Comparison of ENCODE assay signal across 17 cellular contexts in the genomic region with DNA sequence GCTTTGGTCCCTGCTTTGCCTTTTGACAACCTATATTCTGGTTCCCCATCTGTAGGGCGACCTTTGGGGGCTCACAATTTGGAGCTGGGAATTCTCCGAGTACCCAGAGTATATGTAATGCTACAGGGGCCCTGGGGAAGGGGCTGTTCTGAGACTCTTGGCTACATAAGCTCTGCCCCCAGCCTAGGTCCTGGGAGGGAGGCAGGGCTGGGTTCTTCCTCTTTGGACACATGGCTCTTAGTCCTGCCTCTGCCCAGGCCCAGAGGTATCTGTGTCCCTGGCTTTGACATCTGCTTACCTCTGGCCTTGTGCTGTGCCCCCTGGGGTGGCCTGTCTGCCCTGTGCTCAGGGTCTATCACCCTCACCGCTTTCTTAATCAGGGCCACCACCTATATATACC.
A peak's percentile ranks its signal among the peaks of the same experiment; 100 is the strongest.
DNase-seq lines count a peak whose midpoint lies in the region; ATAC-seq and TF ChIP-seq lines count a peak whose summit lies in the region.
"Had no signal": no experiment of that assay in that cellular context is flagged by ENCODE, and none has a peak within 500 bp of the region (broad histone marks: within the 10 kb centered on the region; RNA-seq: fewer than 3 reads in every experiment).

No MANE protein-coding gene starts in this region.

- intact Hi-C loops in left lung (cut with DNase I), result no loop called here
- intact Hi-C loops in tibial artery (cut with DNase I; ENCODE audit: low total_unique reads), result no loop called here

- peak; percentile 34 for DNase-seq in activated effector memory CD4-positive, alpha-beta T cell treated with anti-CD3 and anti-CD28 coated beads, Interleukin-2, amount 50 U/mL, for 16 hours
- DNase-seq in activated effector memory CD4-positive, alpha-beta T cell treated with Interleukin-2 at 50 U/mL for 16 hours, result no peak
- DNase-seq in WERI-Rb-1, result peak; percentile 2
- DNase-seq in left lung, result peak; percentile 8 to 31
- DNase-seq in tibial artery, result peak; percentile 4 to 53
- DNase-seq in NCI-H226, result no peak
- no peak for DNase-seq in G401 (ENCODE audit: low spot score)
- DNase-seq: AML-193; Calu3; CD4-positive, alpha-beta T cell; DMS 273 treated with DMSO at 0.1 percent for 48 hours; HCEC 1CT; HFFc6 had no signal

- no peak overlapping the region for H3K27ac ChIP-seq in WERI-Rb-1
- no peak overlapping the region for H3K27ac ChIP-seq in left lung
- H3K27ac ChIP-seq in tibial artery, result no peak overlapping the region
- H3K27ac ChIP-seq: 22Rv1; BLaER1 treated with 17β-estradiol and CSF1 and Interleukin-3, amounts not matched to agents 10 nM and 100 nM had no signal

- TF ChIP-seq CTCF in WERI-Rb-1 (IDR thresholded peaks at IDR 0.05; ENCODE audit: low read depth, low read length) (no peak), left lung (IDR thresholded peaks at IDR 0.05) (no peak), tibial artery (IDR thresholded peaks at IDR 0.05) (no peak)

- H3K9me3 ChIP-seq in WERI-Rb-1 (ENCODE audit: severe bottlenecking) (no peaks in the 10 kb centered on the region), left lung (no peaks in the 10 kb centered on the region), tibial artery (no peaks in the 10 kb centered on the region)
- H3K9me3 ChIP-seq: BLaER1 treated with 17β-estradiol and CSF1 and Interleukin-3, amounts not matched to agents 10 nM and 100 nM had no signal

- H3K36me3 ChIP-seq in WERI-Rb-1 (peaks cover 41% of the 10 kb centered on the region), left lung (no peaks in the 10 kb centered on the region), tibial artery (no peaks in the 10 kb centered on the region)
- H3K36me3 ChIP-seq: BLaER1 treated with 17β-estradiol and CSF1 and Interleukin-3, amounts not matched to agents 10 nM and 100 nM had no signal

- H3K27me3 ChIP-seq in WERI-Rb-1 (ENCODE audit: insufficient read depth, low read depth, severe bottlenecking), result no peaks in the 10 kb centered on the region
- H3K27me3 ChIP-seq in left lung, result peaks cover 0 to 4% of the 10 kb centered on the region in 2 donors
- no peaks in the 10 kb centered on the region for H3K27me3 ChIP-seq in tibial artery
- H3K27me3 ChIP-seq: BLaER1 treated with 17β-estradiol and CSF1 and Interleukin-3, amounts not matched to agents 10 nM and 100 nM had no signal

- H3K4me1 ChIP-seq in left lung, result no peaks in the 10 kb centered on the region
- no peaks in the 10 kb centered on the region for H3K4me1 ChIP-seq in tibial artery
- H3K4me1 ChIP-seq: BLaER1 treated with 17β-estradiol and CSF1 and Interleukin-3, amounts not matched to agents 10 nM and 100 nM had no signal

- in situ Hi-C loops in G401 (cut with HindIII; ENCODE audit: low sequenced_read_pairs), result no loop called here

- ATAC-seq in left lung, result no peak
- ATAC-seq in GM18868 (IDR thresholded peaks at IDR 0.05; ENCODE audit: unreplicated experiment), result no peak
- ATAC-seq: HepG2 had no signal

- H3K4me3 ChIP-seq in WERI-Rb-1 (ENCODE audit: low read depth, low read length), result no peak overlapping the region
- no peak overlapping the region for H3K4me3 ChIP-seq in left lung
- H3K4me3 ChIP-seq in tibial artery, result no peak overlapping the region
- H3K4me3 ChIP-seq: BLaER1 treated with 17β-estradiol and CSF1 and Interleukin-3, amounts not matched to agents 10 nM and 100 nM had no signal

Comparison
In these comparisons a context has a peak if more than half of its experiments do, and no peak if none do; other contexts are left out.
1. DNase-seq: peak in activated effector memory CD4-positive, alpha-beta T cell treated with anti-CD3 and anti-CD28 coated beads, Interleukin-2, amount 50 U/mL, for 16 hours (single experiment), WERI-Rb-1 (single experiment), left lung (2 of 2) and tibial artery (2 of 2); none in activated effector memory CD4-positive, alpha-beta T cell treated with Interleukin-2 at 50 U/mL for 16 hours (single experiment), NCI-H226 (single experiment) and G401 (single experiment).